ENCODE assay signal across 1 cellular context in genomic region chr6:3226422-3227362, GRCh38.
TF ChIP-seq lines count a peak whose summit lies in the region.

No MANE protein-coding gene starts in this region.

TF ChIP-seq in HepG2, 621 proteins besides CTCF, POLR2A, EP300 and RAD21 (continued from another document and continues in another):
- no peak for TF ChIP-seq KIAA2018 (CRISPR knock-in tag; IDR thresholded peaks at IDR 0.05; ENCODE audit: borderline replicate concordance)
- 0 out of 4 replicates have a peak, but pooled peaks of 1 of the 2 experiments have one; percentile 28 for TF ChIP-seq HMGXB4 (CRISPR knock-in tag; IDR thresholded peaks at IDR 0.05; ENCODE audit: borderline replicate concordance in 1 of 2, low read depth in 1 of 2)
- 0 out of 2 replicates have a peak, but pooled peaks have one; percentile 56 for TF ChIP-seq CCDC6 (CRISPR knock-in tag; IDR thresholded peaks at IDR 0.05)
- 0 out of 2 replicates have a peak, but pooled peaks have one; percentile 4 for TF ChIP-seq TFDP2 (CRISPR knock-in tag; IDR thresholded peaks at IDR 0.05)
- TF ChIP-seq ZNF468 (CRISPR knock-in tag; IDR thresholded peaks at IDR 0.05), result no peak
- no peak for TF ChIP-seq ZNF276 (CRISPR knock-in tag; IDR thresholded peaks at IDR 0.05; ENCODE audit: low read depth)
- 0 out of 2 replicates have a peak, but pooled peaks have one; percentile 1 for TF ChIP-seq HES4 (CRISPR knock-in tag; IDR thresholded peaks at IDR 0.05; ENCODE audit: borderline replicate concordance)
- TF ChIP-seq POGK (CRISPR knock-in tag; conservative IDR thresholded peaks at IDR 0.05), result peak; percentile 61
- TF ChIP-seq NR2C2 (CRISPR knock-in tag; IDR thresholded peaks at IDR 0.05; ENCODE audit: borderline replicate concordance), result peak; percentile 37; the same call in 1 of the 2 replicates
- no peak for TF ChIP-seq CSRNP1 (CRISPR knock-in tag; IDR thresholded peaks at IDR 0.05)
- no peak for TF ChIP-seq HOXA7 (CRISPR knock-in tag; IDR thresholded peaks at IDR 0.05)
- peak; percentile 37; the same call in 1 of the 2 replicates for TF ChIP-seq SP4 (CRISPR knock-in tag; IDR thresholded peaks at IDR 0.05)
- TF ChIP-seq CCAR2 (optimal IDR thresholded peaks at IDR 0.05; ENCODE audit: low read depth, low read length), result no peak
- TF ChIP-seq ZNF687 (CRISPR knock-in tag; IDR thresholded peaks at IDR 0.05), result peak; percentile 71
- TF ChIP-seq ZNF253 (CRISPR knock-in tag; IDR thresholded peaks at IDR 0.05; ENCODE audit: borderline replicate concordance), result peak; percentile 75; the same call in 1 of the 2 replicates
- TF ChIP-seq EZH2 (conservative IDR thresholded peaks at IDR 0.05; ENCODE audit: low read depth, low read length), result peak; percentile 96; the same call in 1 of the 2 replicates
- 0 out of 2 replicates have a peak, but pooled peaks have one; percentile 63 for TF ChIP-seq SAFB2 (CRISPR knock-in tag; IDR thresholded peaks at IDR 0.05; ENCODE audit: borderline replicate concordance, low read depth)
- peak; percentile 37; the same call in 1 of the 2 replicates for TF ChIP-seq ZNF816 (CRISPR knock-in tag; IDR thresholded peaks at IDR 0.05; ENCODE audit: borderline replicate concordance)
- 0 out of 2 replicates have a peak, but pooled peaks have one; percentile 64 for TF ChIP-seq ZSCAN22 (CRISPR knock-in tag; IDR thresholded peaks at IDR 0.05)
- TF ChIP-seq ZNF556 (CRISPR knock-in tag; IDR thresholded peaks at IDR 0.05; ENCODE audit: borderline replicate concordance), result 0 out of 2 replicates have a peak, but pooled peaks have one; percentile 32
- no peak; the same call in 1 of the 2 replicates for TF ChIP-seq MYPOP (CRISPR knock-in tag; IDR thresholded peaks at IDR 0.05)
- no peak for TF ChIP-seq ZBTB37 (CRISPR knock-in tag; IDR thresholded peaks at IDR 0.05)
- no peak for TF ChIP-seq ZNF713 (CRISPR knock-in tag; IDR thresholded peaks at IDR 0.05)
- 0 out of 2 replicates have a peak, but pooled peaks have one; percentile 54 for TF ChIP-seq KDM2A (CRISPR knock-in tag; IDR thresholded peaks at IDR 0.05; ENCODE audit: borderline replicate concordance, low read depth)
- no peak for TF ChIP-seq TCF12 (IDR thresholded peaks at IDR 0.05)
- TF ChIP-seq TCF12 (CRISPR knock-in tag; IDR thresholded peaks at IDR 0.05), result no peak
- no peak for TF ChIP-seq ZNF766 (CRISPR knock-in tag; IDR thresholded peaks at IDR 0.05; ENCODE audit: borderline replicate concordance)
- TF ChIP-seq PITX1 (CRISPR knock-in tag; IDR thresholded peaks at IDR 0.05), result peak; percentile 27; the same call in 1 of the 2 replicates
- TF ChIP-seq ZNF570 (CRISPR knock-in tag; IDR thresholded peaks at IDR 0.05; ENCODE audit: borderline replicate concordance), result no peak
